ENCODE assay signal across 1 cellular context in genomic region chr7:139772837-139773236, GRCh38.
TF ChIP-seq lines count a peak whose summit lies in the region.

No MANE protein-coding gene starts in this region.

TF ChIP-seq in IMR-90, 13 proteins besides CTCF, POLR2A, EP300 and RAD21:
- TF ChIP-seq RFX5 (IDR thresholded peaks at IDR 0.05; ENCODE audit: low read depth, low read length), result no peak
- TF ChIP-seq MAFK (IDR thresholded peaks at IDR 0.05; ENCODE audit: low read depth, low read length), result no peak
- TF ChIP-seq ELK1 (IDR thresholded peaks at IDR 0.05; ENCODE audit: borderline replicate concordance, low read depth, low read length), result no peak
- no peak for TF ChIP-seq CHD1 (IDR thresholded peaks at IDR 0.05; ENCODE audit: low read depth, low read length)
